Comparison of ENCODE assay signal across 9 cellular contexts in the genomic region with DNA sequence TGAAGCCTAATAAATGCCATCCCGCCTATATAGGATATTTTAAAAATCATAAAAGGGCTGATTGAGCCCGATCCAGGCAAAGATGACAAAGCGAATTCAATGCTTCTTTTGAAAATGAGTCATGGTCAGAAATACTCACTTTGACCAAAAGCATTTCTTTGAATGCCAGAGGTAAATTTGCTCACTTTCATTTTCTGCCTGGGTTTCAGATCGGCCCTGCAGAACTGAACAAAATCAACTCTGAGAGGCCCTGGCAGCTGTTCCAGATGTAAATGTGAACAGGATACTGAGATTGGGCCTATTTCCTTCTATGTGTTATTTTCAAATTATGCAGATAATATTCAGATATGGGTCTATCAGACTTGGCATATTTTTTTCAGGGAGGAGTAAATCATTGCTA.
DNase-seq lines count a peak whose midpoint lies in the region; ATAC-seq and TF ChIP-seq lines count a peak whose summit lies in the region.
"Had no signal": no experiment of that assay in that cellular context is flagged by ENCODE, and none has a peak within 500 bp of the region (broad histone marks: within the 10 kb centered on the region; RNA-seq: fewer than 3 reads in every experiment).

No MANE protein-coding gene starts in this region.

- peaks cover 7 to 39% (median 17%) of the 10 kb centered on the region in 3 donors for H3K4me1 ChIP-seq in gastroesophageal sphincter

- no peak for TF ChIP-seq EP300 in gastroesophageal sphincter (IDR thresholded peaks at IDR 0.05)

- 12 to 29% methylated on average over 4 of the region's 4 CpGs for WGBS in gastroesophageal sphincter (ENCODE audit: low coverage in 1 of 2), 2 donors

- H3K36me3 ChIP-seq in gastroesophageal sphincter: no peaks in the 10 kb centered on the region

- no peak for TF ChIP-seq CTCF in gastroesophageal sphincter (IDR thresholded peaks at IDR 0.05)

- no peak for TF ChIP-seq POLR2A in gastroesophageal sphincter (IDR thresholded peaks at IDR 0.05)

- H3K27ac ChIP-seq in gastroesophageal sphincter: peak overlapping the region; percentile 46 to 73 (median 58)

- DNase-seq in OCI-M1 (lab: John Stamatoyannopoulos, UW) (peak; percentile 90), NCI-H1694 treated with DMSO at 0.1 percent for 48 hours (lab: John Stamatoyannopoulos, UW) (no peak), SKM-1 (lab: John Stamatoyannopoulos, UW; ENCODE audit: unreplicated experiment) (no peak), iPS-NIHi7 (ENCODE audit: extremely low spot score) (no peak), NCI-H1930 (lab: John Stamatoyannopoulos, UW) (no peak)

- ATAC-seq in GM18861 (IDR thresholded peaks at IDR 0.05; ENCODE audit: unreplicated experiment) (peak; percentile 99), HG02571 (IDR thresholded peaks at IDR 0.05; ENCODE audit: unreplicated experiment) (peak; percentile 99), gastroesophageal sphincter (no peak)
- ATAC-seq: mucosa of descending colon had no signal

- H3K4me3 ChIP-seq in gastroesophageal sphincter: peak overlapping the region in 1 of 2 donors; percentile 9
- H3K4me3 ChIP-seq: mucosa of descending colon had no signal

- no peaks in the 10 kb centered on the region for H3K9me3 ChIP-seq in gastroesophageal sphincter
- H3K9me3 ChIP-seq: mucosa of descending colon had no signal

- no peaks in the 10 kb centered on the region for H3K27me3 ChIP-seq in gastroesophageal sphincter
